10 cellular contexts compared by ENCODE assay signal in genomic region chr10:47455350-47456095, GRCh38. TPM values are rescaled to one million over a fixed set of nuclear protein-coding genes. Genes with fewer than 3 reads are reported as not detected.
DNase-seq lines count a peak whose midpoint lies in the region; ATAC-seq, FAIRE-seq and TF ChIP-seq lines count a peak whose summit lies in the region.
"Not testable (repeated sequence)": the region's sequence is repeated elsewhere in the genome, so short reads cannot be mapped to it uniquely, and the experiment has no call there.
"Had no signal": no experiment of that assay in that cellular context is flagged by ENCODE, and none has a peak within 500 bp of the region (broad histone marks: within the 10 kb centered on the region; RNA-seq: fewer than 3 reads in every experiment).

No MANE protein-coding gene starts in this region.

- H3K4me2 ChIP-seq in BLaER1 = peak overlapping the region; percentile 80
- H3K4me2 ChIP-seq in Karpas-422 (ENCODE audit: low read depth, low read length, poor library complexity, severe bottlenecking) = not testable (repeated sequence)

- not testable (repeated sequence) for ATAC-seq in activated B cell treated with CpG ODN at 0.5 μM for 24 hours (ENCODE audit: low read depth)

- TF ChIP-seq CTCF in GM13976 (IDR thresholded peaks at IDR 0.05; ENCODE audit: borderline replicate concordance, control extremely low read depth, extremely low read depth, insufficient read depth, missing control alignments); activated B cell treated with CpG ODN at 0.5 μM for 24 hours (IDR thresholded peaks at IDR 0.05); nephron (IDR thresholded peaks at IDR 0.05; ENCODE audit: unreplicated experiment in 3 of 3): not testable (repeated sequence)

- not testable (repeated sequence) for H2AFZ ChIP-seq in Karpas-422 (ENCODE audit: low read length)

- H3K36me3 ChIP-seq in BLaER1; Karpas-422 (ENCODE audit: insufficient read depth, low read length); small intestine (ENCODE audit: control insufficient read depth in 2 of 2, insufficient read depth in 2 of 2, low read length in 2 of 2): not testable (repeated sequence)

- in situ Hi-C loops in GM13976 (cut with MboI; ENCODE audit: low sequenced_read_pairs, unreplicated experiment) = not testable (repeated sequence)

- H3K79me2 ChIP-seq in Karpas-422 (ENCODE audit: low read length) = not testable (repeated sequence)

- peak overlapping the region; percentile 18; the same call in 1 of the 2 replicates for H3K27ac ChIP-seq in BLaER1
- H3K27ac ChIP-seq in Karpas-422 (ENCODE audit: low read length); small intestine (ENCODE audit: low read depth in 1 of 2, low read length in 1 of 2): not testable (repeated sequence)

- POLR2A ChIA-PET in activated B cell treated with CpG ODN at 0.5 μM for 24 hours (lab: Charles Lee) = not testable (repeated sequence)

- not testable (repeated sequence) for H3K9me2 ChIP-seq in Karpas-422 (replicated peaks; ENCODE audit: insufficient read depth, low read length)

- not testable (repeated sequence) for H3K9me3 Mint-ChIP-seq in activated B cell treated with CpG ODN at 0.5 μM for 24 hours, nephron

- WGBS in small intestine, 3 donors = 66 to 74% (median 66%) methylated on average over 9 of the region's 9 CpGs

- H3K27me3 ChIP-seq in BLaER1; Karpas-422 (ENCODE audit: low read length); small intestine (ENCODE audit: control insufficient read depth in 2 of 2, insufficient read depth in 2 of 2, low read length in 2 of 2): not testable (repeated sequence)

- not testable (repeated sequence) for H3K9me3 ChIP-seq in BLaER1; Karpas-422 (ENCODE audit: low read length); small intestine (ENCODE audit: control insufficient read depth, low read depth)

- H3K9ac ChIP-seq in BLaER1 = 0 out of 2 replicates have a peak overlapping the region, but pooled peaks have one; percentile 15
- not testable (repeated sequence) for H3K9ac ChIP-seq in Karpas-422 (ENCODE audit: low read length)

- H3K4me3 ChIP-seq in BLaER1; Karpas-422 (ENCODE audit: low read length); small intestine (ENCODE audit: low read depth in 1 of 2, low read length in 2 of 2): not testable (repeated sequence)

- H4K20me1 ChIP-seq in BLaER1; Karpas-422 (ENCODE audit: insufficient read depth, low read depth, low read length): not testable (repeated sequence)

- CTCF ChIA-PET in activated B cell treated with CpG ODN at 0.5 μM for 24 hours (lab: Charles Lee) = not testable (repeated sequence)

- peak overlapping the region; percentile 30 for H3K27ac Mint-ChIP-seq in activated B cell treated with CpG ODN at 0.5 μM for 24 hours
- peak overlapping the region in 2 of 3 experiments; percentile 2 to 9 for H3K27ac Mint-ChIP-seq in nephron

- not testable (repeated sequence) for H3K4me1 Mint-ChIP-seq in activated B cell treated with CpG ODN at 0.5 μM for 24 hours
- peaks cover 28% of the 10 kb centered on the region for H3K4me1 Mint-ChIP-seq in nephron

- peaks cover 65% of the 10 kb centered on the region for H3K4me1 ChIP-seq in BLaER1
- H3K4me1 ChIP-seq in Karpas-422 (ENCODE audit: low read length); small intestine (ENCODE audit: control insufficient read depth in 2 of 2, insufficient read depth in 1 of 2, low read depth in 1 of 2, low read length in 1 of 2): not testable (repeated sequence)

- intact Hi-C loops in activated B cell treated with CpG ODN at 0.5 μM for 24 hours (cut with micrococcal nuclease) = not testable (repeated sequence)

- not testable (repeated sequence) for H3K4me3 Mint-ChIP-seq in activated B cell treated with CpG ODN at 0.5 μM for 24 hours, nephron

- DNase-seq in GM13976 (ENCODE audit: low spot score) (peak; percentile 3), Karpas-422 (peak; percentile 27), ecto neural progenitor cell (ENCODE audit: low spot score) (peak; percentile 40), islet precursor cell (peak; percentile 37), small intestine (peak; percentile 20)
- DNase-seq in activated B cell treated with CpG ODN at 0.5 μM for 24 hours = not testable (repeated sequence)

- not testable (repeated sequence) for H3K36me3 Mint-ChIP-seq in activated B cell treated with CpG ODN at 0.5 μM for 24 hours (ENCODE audit: low read depth); nephron (ENCODE audit: low read depth)

- not testable (repeated sequence) for FAIRE-seq in small intestine (lab: Jason Lieb, UNC)

- not testable (repeated sequence) for H3K27me3 Mint-ChIP-seq in activated B cell treated with CpG ODN at 0.5 μM for 24 hours; nephron (ENCODE audit: low read depth)

RNA-seq across cellular contexts. Expression of gene ANXA8, which starts 28.4 kb away (rescaled TPM):
- not detected in 2 replicates for total RNA-seq in Karpas-422 (2014; rRNA removed; shearing (Covaris generic); ENCODE audit: low replicate concordance)
- total RNA-seq in activated B cell treated with CpG ODN at 0.5 μM for 24 hours = not detected in 2 replicates
- polyA plus RNA-seq in small intestine = 1 to 10 TPM in 1 of 3 donors, under 1 TPM in 2; 0.09 to 3.4 (median 0.81) TPM
- total RNA-seq: CD4-positive, alpha-beta memory T cell had no signal
- polyA plus RNA-seq: CD4-positive, alpha-beta memory T cell had no signal

RNA-seq across cellular contexts. Expression of gene FAM25G, which starts 36.0 kb away (rescaled TPM):
- total RNA-seq in Karpas-422 (2014; rRNA removed; shearing (Covaris generic); ENCODE audit: low replicate concordance) = not detected in 2 replicates
- 1.2 TPM in 1 of 2 replicates, not detected in the other for total RNA-seq in activated B cell treated with CpG ODN at 0.5 μM for 24 hours
- polyA plus RNA-seq in small intestine = 100 to 1,000 TPM in 1 of 3 donors, 10 to 100 TPM in 1, not detected in 1; 46.7 to 272 TPM
- total RNA-seq: CD4-positive, alpha-beta memory T cell; H4 had no signal
- polyA plus RNA-seq: CD4-positive, alpha-beta memory T cell had no signal
